ENCODE assay signal across 8 cellular contexts in genomic region chr4:7044415-7044930, GRCh38. TPM values are rescaled to one million over a fixed set of nuclear protein-coding genes. Genes with fewer than 3 reads are reported as not detected.
DNase-seq lines count a peak whose midpoint lies in the region; ATAC-seq and TF ChIP-seq lines count a peak whose summit lies in the region.

No MANE protein-coding gene starts in this region.

- H3K27ac ChIP-seq in effector memory CD4-positive, alpha-beta T cell (ENCODE audit: insufficient read depth, low read length, poor library complexity, severe bottlenecking) = peak overlapping the region; percentile 67

- TF ChIP-seq CTCF in BE2C (IDR thresholded peaks at IDR 0.05; ENCODE audit: low read depth, low read length) (no peak), LNCaP clone FGC (IDR thresholded peaks at IDR 0.05; ENCODE audit: control insufficient read depth, extremely low read depth, insufficient read depth) (no peak)

- peaks cover 45 to 47% of the 10 kb centered on the region in 2 donors for H3K4me1 Mint-ChIP-seq in natural killer cell treated with Interleukin-12 subunit alpha and Interleukin-12 subunit beta and Interleukin-15 and Interleukin-18, amount 100 ng/mL, for 72 hours (ENCODE audit: low read depth in 2 of 2)

- H3K4me3 Mint-ChIP-seq in natural killer cell treated with Interleukin-12 subunit alpha and Interleukin-12 subunit beta and Interleukin-15 and Interleukin-18, amount 100 ng/mL, for 72 hours = peak overlapping the region; percentile 88

- no peaks in the 10 kb centered on the region for H3K27me3 Mint-ChIP-seq in natural killer cell treated with Interleukin-12 subunit alpha and Interleukin-12 subunit beta and Interleukin-15 and Interleukin-18, amount 100 ng/mL, for 72 hours

- ATAC-seq in natural killer cell treated with Interleukin-12 subunit alpha and Interleukin-12 subunit beta and Interleukin-15 and Interleukin-18, amount 100 ng/mL, for 72 hours = no peak
- ATAC-seq in GM21381 (IDR thresholded peaks at IDR 0.05; ENCODE audit: unreplicated experiment) (no peak), GM21825 (IDR thresholded peaks at IDR 0.05; ENCODE audit: unreplicated experiment) (no peak)

- H3K9me3 ChIP-seq in BE2C = no peaks in the 10 kb centered on the region
- H3K9me3 ChIP-seq in effector memory CD4-positive, alpha-beta T cell (ENCODE audit: control insufficient read depth, low read length) = no peaks in the 10 kb centered on the region

- H3K9me3 Mint-ChIP-seq in natural killer cell treated with Interleukin-12 subunit alpha and Interleukin-12 subunit beta and Interleukin-15 and Interleukin-18, amount 100 ng/mL, for 72 hours = no peaks in the 10 kb centered on the region

- H3K36me3 ChIP-seq in BE2C = no peaks in the 10 kb centered on the region
- H3K36me3 ChIP-seq in effector memory CD4-positive, alpha-beta T cell (ENCODE audit: control insufficient read depth, insufficient read depth, low read length) = peaks cover 10% of the 10 kb centered on the region

- H3K4me1 ChIP-seq in BE2C = peaks cover 14% of the 10 kb centered on the region; the same call in 1 of the 2 replicates
- peaks cover 40% of the 10 kb centered on the region for H3K4me1 ChIP-seq in effector memory CD4-positive, alpha-beta T cell (ENCODE audit: control insufficient read depth, insufficient read depth, low read length, poor library complexity, severe bottlenecking)

- H3K27me3 ChIP-seq in BE2C = no peaks in the 10 kb centered on the region
- H3K27me3 ChIP-seq in effector memory CD4-positive, alpha-beta T cell (replicated peaks; ENCODE audit: control insufficient read depth, insufficient read depth, low read length, poor library complexity, severe bottlenecking) = no peaks in the 10 kb centered on the region

- peak overlapping the region; percentile 47 to 68 for H3K27ac Mint-ChIP-seq in natural killer cell treated with Interleukin-12 subunit alpha and Interleukin-12 subunit beta and Interleukin-15 and Interleukin-18, amount 100 ng/mL, for 72 hours

- DNase-seq in BE2C = no peak
- no peak for DNase-seq in LNCaP clone FGC (ENCODE audit: low read depth)
- DNase-seq in effector memory CD4-positive, alpha-beta T cell = no peak
- no peak for DNase-seq in natural killer cell treated with Interleukin-12 subunit alpha and Interleukin-12 subunit beta and Interleukin-15 and Interleukin-18, amount 100 ng/mL, for 72 hours (ENCODE audit: low spot score)
- no peak for DNase-seq in stimulated activated CD4-positive, alpha-beta T cell treated with anti-CD3 and anti-CD28 coated beads, Interleukin-2, amount 100 ng/mL, for 24 hours
- DNase-seq in mucosa of gallbladder (ENCODE audit: low spot score) = no peak

- H3K36me3 Mint-ChIP-seq in natural killer cell treated with Interleukin-12 subunit alpha and Interleukin-12 subunit beta and Interleukin-15 and Interleukin-18, amount 100 ng/mL, for 72 hours = no peaks in the 10 kb centered on the region

- H3K4me3 ChIP-seq in BE2C (ENCODE audit: low read depth, low read length) (peak overlapping the region; percentile 95), LNCaP clone FGC (ENCODE audit: low read depth, low read length) (peak overlapping the region; percentile 94)
- H3K4me3 ChIP-seq in effector memory CD4-positive, alpha-beta T cell (ENCODE audit: insufficient read depth, low read depth, low read length, poor library complexity, severe bottlenecking) = peak overlapping the region; percentile 90

RNA-seq across cellular contexts. Expression of gene TADA2B, which starts 1.3 kb away (rescaled TPM):
- 20.8 TPM for polyA plus RNA-seq in BE2C (2012; ENCODE audit: insufficient read depth, insufficient read length, low read depth)
- total RNA-seq in natural killer cell treated with Interleukin-12 subunit alpha and Interleukin-12 subunit beta and Interleukin-15 and Interleukin-18, amount 100 ng/mL, for 72 hours = 10 to 100 TPM; 15.8 to 16.9 TPM
- total RNA-seq in mucosa of gallbladder = 23.9 TPM

RNA-seq across cellular contexts. Expression of gene GRPEL1, which starts 23.4 kb away (rescaled TPM):
- 104 TPM for polyA plus RNA-seq in BE2C (2012; ENCODE audit: insufficient read depth, insufficient read length, low read depth)
- total RNA-seq in natural killer cell treated with Interleukin-12 subunit alpha and Interleukin-12 subunit beta and Interleukin-15 and Interleukin-18, amount 100 ng/mL, for 72 hours = 10 to 100 TPM; 71.0 to 73.6 TPM
- 27.5 TPM for total RNA-seq in mucosa of gallbladder
